Comparison of ENCODE assay signal across 14 cellular contexts in the genomic region with DNA sequence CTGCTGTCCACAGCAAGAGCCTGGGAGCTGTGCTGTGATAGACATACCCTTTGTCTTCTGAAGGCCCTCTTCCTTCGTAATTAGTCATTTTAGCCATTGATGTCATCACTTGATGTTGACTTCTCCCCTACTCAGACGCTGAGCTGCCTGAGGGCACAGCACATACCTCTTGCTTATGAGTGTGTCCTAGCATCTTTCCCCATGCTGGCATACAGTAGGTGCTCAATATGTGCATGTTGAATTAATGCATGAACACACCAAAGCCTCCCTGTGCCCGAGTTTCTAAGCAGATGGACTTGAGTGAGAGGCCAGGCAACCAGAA. TPM values are rescaled to one million over a fixed set of nuclear protein-coding genes. Genes with fewer than 3 reads are reported as not detected.
DNase-seq lines count a peak whose midpoint lies in the region; ATAC-seq and TF ChIP-seq lines count a peak whose summit lies in the region.
"Had no signal": no experiment of that assay in that cellular context is flagged by ENCODE, and none has a peak within 500 bp of the region (broad histone marks: within the 10 kb centered on the region; RNA-seq: fewer than 3 reads in every experiment).

No MANE protein-coding gene starts in this region.

- H3K79me2 ChIP-seq in MM.1S (ENCODE audit: low read length): peaks cover 69% of the 10 kb centered on the region

- H3K4me1 Mint-ChIP-seq in activated T-helper 1 cell treated with anti-CD3 and anti-CD28 coated beads, Interleukin-12 subunit alpha, Interleukin-12 subunit beta, Interleukin-2, Interleukin-4 antibody, amounts not matched to agents 30 ng/mL and 10 ng/mL and 1 ng/mL, durations not matched to agents 14 hours and 24 hours and 36 hours (ENCODE audit: low read depth): peaks cover 62% of the 10 kb centered on the region
- peaks cover 22 to 58% (median 30%) of the 10 kb centered on the region in 7 donors for H3K4me1 Mint-ChIP-seq in naive thymus-derived CD4-positive, alpha-beta T cell

- H3K9me3 ChIP-seq in MM.1S (replicated peaks; ENCODE audit: insufficient read depth, low read length): no peaks in the 10 kb centered on the region
- no peaks in the 10 kb centered on the region for H3K9me3 ChIP-seq in naive thymus-derived CD4-positive, alpha-beta T cell (ENCODE audit: control insufficient read depth in 2 of 3, low read length in 3 of 3)

- H3K27me3 Mint-ChIP-seq in activated T-helper 1 cell treated with anti-CD3 and anti-CD28 coated beads, Interleukin-12 subunit alpha, Interleukin-12 subunit beta, Interleukin-2, Interleukin-4 antibody, amounts not matched to agents 30 ng/mL and 10 ng/mL and 1 ng/mL, durations not matched to agents 14 hours and 24 hours and 36 hours (ENCODE audit: insufficient read depth): no peaks in the 10 kb centered on the region
- H3K27me3 Mint-ChIP-seq in naive thymus-derived CD4-positive, alpha-beta T cell: no peaks in the 10 kb centered on the region

- H3K9me3 Mint-ChIP-seq in activated T-helper 1 cell treated with anti-CD3 and anti-CD28 coated beads, Interleukin-12 subunit alpha, Interleukin-12 subunit beta, Interleukin-2, Interleukin-4 antibody, amounts not matched to agents 30 ng/mL and 10 ng/mL and 1 ng/mL, durations not matched to agents 14 hours and 24 hours and 36 hours: no peaks in the 10 kb centered on the region
- H3K9me3 Mint-ChIP-seq in naive thymus-derived CD4-positive, alpha-beta T cell: peaks cover 0 to 4% (median 0%) of the 10 kb centered on the region in 11 donors
- H3K9me3 Mint-ChIP-seq: neural crest cell had no signal

- H3K4me3 ChIP-seq in MM.1S (ENCODE audit: low read length): no peak overlapping the region
- no peak overlapping the region for H3K4me3 ChIP-seq in naive thymus-derived CD4-positive, alpha-beta T cell (ENCODE audit: low read length)

- intact Hi-C loops in activated T-helper 1 cell treated with anti-CD3 and anti-CD28 coated beads, Interleukin-12 subunit alpha, Interleukin-12 subunit beta, Interleukin-2, Interleukin-4 antibody, amounts not matched to agents 30 ng/mL and 10 ng/mL and 1 ng/mL, durations not matched to agents 14 hours and 24 hours and 36 hours (cut with micrococcal nuclease): loop anchor here (5.0 kb wide), 1 partner anchor 33 kb away; no protein-coding TSS in a partner anchor
- intact Hi-C loops in naive thymus-derived CD4-positive, alpha-beta T cell (cut with micrococcal nuclease): loop anchor here (5.0 kb wide), 2 partner anchors 33 to 48 kb away; no protein-coding TSS in a partner anchor

- no peaks in the 10 kb centered on the region for H3K27me3 ChIP-seq in MM.1S (replicated peaks; ENCODE audit: insufficient read depth, low read length)
- H3K27me3 ChIP-seq in naive thymus-derived CD4-positive, alpha-beta T cell (ENCODE audit: control insufficient read depth in 2 of 2, insufficient read depth in 2 of 2, low read length in 2 of 2): no peaks in the 10 kb centered on the region

- no peaks in the 10 kb centered on the region for H3K36me3 ChIP-seq in MM.1S (replicated peaks; ENCODE audit: insufficient read depth, low read length)
- peaks cover 0 to 11% (median 0%) of the 10 kb centered on the region in 3 experiments for H3K36me3 ChIP-seq in naive thymus-derived CD4-positive, alpha-beta T cell (ENCODE audit: control insufficient read depth in 2 of 3, insufficient read depth in 3 of 3, low read length in 3 of 3)

- TF ChIP-seq CTCF in MM.1S (IDR thresholded peaks at IDR 0.05; ENCODE audit: low read length): no peak

- H4K20me1 ChIP-seq in MM.1S (ENCODE audit: insufficient read depth, low read length): no peaks in the 10 kb centered on the region

- H3K27ac Mint-ChIP-seq in activated T-helper 1 cell treated with anti-CD3 and anti-CD28 coated beads, Interleukin-12 subunit alpha, Interleukin-12 subunit beta, Interleukin-2, Interleukin-4 antibody, amounts not matched to agents 30 ng/mL and 10 ng/mL and 1 ng/mL, durations not matched to agents 14 hours and 24 hours and 36 hours: peak overlapping the region; percentile 91
- peak overlapping the region in 7 of 9 donors; percentile 48 to 91 (median 71) for H3K27ac Mint-ChIP-seq in naive thymus-derived CD4-positive, alpha-beta T cell
- H3K27ac Mint-ChIP-seq: dendritic cell treated with granulocyte-macrophage colony-stimulating factor and Interleukin-4, amounts not matched to agents 40 ng/mL and 50 ng/mL, for 4 days had no signal

- H3K9me2 ChIP-seq in MM.1S (replicated peaks; ENCODE audit: insufficient read depth, low read length): no peaks in the 10 kb centered on the region

- H2AFZ ChIP-seq in MM.1S (ENCODE audit: low read length): no peak overlapping the region

- POLR2A ChIA-PET in naive thymus-derived CD4-positive, alpha-beta T cell (lab: Charles Lee): interaction anchor here (0.6 kb wide), 1 partner anchor 68 kb away, joined by 4 read pairs; no protein-coding TSS in a partner anchor

- peak overlapping the region; percentile 95; the same call in 1 of the 2 replicates for H3K27ac ChIP-seq in MM.1S (ENCODE audit: low read length)
- H3K27ac ChIP-seq in naive thymus-derived CD4-positive, alpha-beta T cell (ENCODE audit: low read depth, low read length): no peak overlapping the region

- H3K36me3 Mint-ChIP-seq in activated T-helper 1 cell treated with anti-CD3 and anti-CD28 coated beads, Interleukin-12 subunit alpha, Interleukin-12 subunit beta, Interleukin-2, Interleukin-4 antibody, amounts not matched to agents 30 ng/mL and 10 ng/mL and 1 ng/mL, durations not matched to agents 14 hours and 24 hours and 36 hours (ENCODE audit: low read depth): peaks cover 27% of the 10 kb centered on the region
- peaks cover 0 to 11% (median 5%) of the 10 kb centered on the region in 5 donors for H3K36me3 Mint-ChIP-seq in naive thymus-derived CD4-positive, alpha-beta T cell

- peak overlapping the region; percentile 9 for H3K4me3 Mint-ChIP-seq in activated T-helper 1 cell treated with anti-CD3 and anti-CD28 coated beads, Interleukin-12 subunit alpha, Interleukin-12 subunit beta, Interleukin-2, Interleukin-4 antibody, amounts not matched to agents 30 ng/mL and 10 ng/mL and 1 ng/mL, durations not matched to agents 14 hours and 24 hours and 36 hours
- H3K4me3 Mint-ChIP-seq in naive thymus-derived CD4-positive, alpha-beta T cell: no peak overlapping the region
- H3K4me3 Mint-ChIP-seq: dendritic cell treated with granulocyte-macrophage colony-stimulating factor and Interleukin-4, amounts not matched to agents 40 ng/mL and 50 ng/mL, for 4 days; neural crest cell had no signal

- DNase-seq in ELR (ENCODE audit: low read depth) (peak; percentile 40), MM.1S (no peak), NCI-H2081 (lab: John Stamatoyannopoulos, UW) (no peak)
- DNase-seq in activated T-helper 1 cell treated with anti-CD3 and anti-CD28 coated beads, Interleukin-12 subunit alpha, Interleukin-12 subunit beta, Interleukin-2, Interleukin-4 antibody, amounts not matched to agents 30 ng/mL and 10 ng/mL and 1 ng/mL, durations not matched to agents 14 hours and 24 hours and 36 hours (ENCODE audit: low spot score): no peak
- DNase-seq in naive thymus-derived CD4-positive, alpha-beta T cell: no peak
- no peak for DNase-seq in central memory CD4-positive, alpha-beta T cell
- DNase-seq: IMR-90, NCI-H1436 treated with DMSO at 0.1 percent for 48 hours, NCI-H524, right cardiac atrium, T1000 had no signal

- no peak overlapping the region for H3K4me2 ChIP-seq in MM.1S (ENCODE audit: low read depth, low read length)

- ATAC-seq in naive thymus-derived CD4-positive, alpha-beta T cell: no peak
- ATAC-seq in GM21717 (IDR thresholded peaks at IDR 0.05; ENCODE audit: unreplicated experiment): no peak
- ATAC-seq: right cardiac atrium had no signal

- CTCF ChIA-PET in naive thymus-derived CD4-positive, alpha-beta T cell (lab: Charles Lee): interaction anchor here (1.0 kb wide), 1 partner anchor 138 kb away, joined by 6 read pairs; no protein-coding TSS in a partner anchor

- H3K4me1 ChIP-seq in MM.1S (ENCODE audit: low read length): peaks cover 46% of the 10 kb centered on the region
- peaks cover 7 to 10% of the 10 kb centered on the region in 2 donors for H3K4me1 ChIP-seq in naive thymus-derived CD4-positive, alpha-beta T cell (ENCODE audit: control insufficient read depth in 2 of 2, insufficient read depth in 2 of 2, low read length in 2 of 2)

- peaks cover 46% of the 10 kb centered on the region for H3F3A ChIP-seq in MM.1S (ENCODE audit: insufficient read depth, low read length)

- no peak overlapping the region for H3K9ac ChIP-seq in MM.1S (ENCODE audit: low read length)

RNA-seq across cellular contexts. Expression of a gene that starts 35.8 kb away (rescaled TPM):
- total RNA-seq in activated T-helper 1 cell treated with anti-CD3 and anti-CD28 coated beads, Interleukin-12 subunit alpha, Interleukin-12 subunit beta, Interleukin-2, Interleukin-4 antibody, amounts not matched to agents 30 ng/mL and 10 ng/mL and 1 ng/mL, durations not matched to agents 14 hours and 24 hours and 36 hours: 11.0 and 12.4 TPM in 2 replicates
- 10 to 100 TPM in 1 of 5 experiments, 1 to 10 TPM in 4; 1.4 to 11.1 (median 1.8) TPM for total RNA-seq in naive thymus-derived CD4-positive, alpha-beta T cell
- 1 to 10 TPM in 1 of 2 donors, under 1 TPM in 1; 0.82 to 2.0 TPM for polyA plus RNA-seq in naive thymus-derived CD4-positive, alpha-beta T cell
